Comparison of ENCODE assay signal across 25 cellular contexts in the genomic region with DNA sequence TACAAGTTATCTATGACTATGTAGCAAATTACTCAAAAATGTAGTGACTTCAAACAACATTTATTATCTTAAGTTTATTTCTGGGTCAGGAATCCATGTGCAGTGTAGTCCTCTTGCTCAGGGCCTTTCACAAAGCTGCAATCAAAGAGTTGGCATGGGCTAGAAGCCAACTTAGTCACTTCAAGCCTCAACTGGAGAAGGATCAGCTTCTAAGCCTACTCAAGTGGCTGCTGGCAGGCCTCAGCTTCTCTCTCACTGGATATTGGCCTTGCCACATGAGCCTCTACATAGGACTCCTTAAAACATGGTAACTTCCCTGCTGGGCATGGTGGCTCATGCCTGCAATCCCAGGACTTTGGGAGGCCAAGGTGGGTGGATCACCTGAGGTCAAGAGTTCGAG. TPM values are rescaled to one million over a fixed set of nuclear protein-coding genes. Genes with fewer than 3 reads are reported as not detected.
DNase-seq lines count a peak whose midpoint lies in the region; ATAC-seq and TF ChIP-seq lines count a peak whose summit lies in the region.
"Had no signal": no experiment of that assay in that cellular context is flagged by ENCODE, and none has a peak within 500 bp of the region (broad histone marks: within the 10 kb centered on the region; RNA-seq: fewer than 3 reads in every experiment).

No MANE protein-coding gene starts in this region.

- H3K27me3 Mint-ChIP-seq in natural killer cell (ENCODE audit: low read depth in 2 of 2) = peaks cover 21 to 30% of the 10 kb centered on the region in 2 donors

- WGBS in psoas muscle, 3 donors = 92 to 100% (median 100%) methylated on average over 1 of the region's 1 CpG

- DNase-seq in AG09309 (ENCODE audit: low read depth) (peak; percentile 14), EH (ENCODE audit: low read depth) (peak; percentile 16), RPMI7951 (ENCODE audit: low read depth) (peak; percentile 37), islet precursor cell (peak; percentile 19), psoas muscle (no peak), dorsolateral prefrontal cortex (no peak), SHP77 treated with DMSO at 0.1 percent for 48 hours (lab: John Stamatoyannopoulos, UW) (no peak), natural killer cell (no peak)
- DNase-seq: activated CD4-positive, alpha-beta T cell treated with anti-CD3 and anti-CD28 coated beads for 4 hours; activated naive CD4-positive, alpha-beta T cell; activated T-cell treated with anti-CD3 and anti-CD28 coated beads, Interleukin-2, amount 50 U/mL, for 24 hours; amniotic stem cell; cortex of kidney; head of caudate nucleus; Kasumi-1; naive thymus-derived CD4-positive, alpha-beta T cell; NCI-H1092; NCI-H526; spleen; stimulated activated CD4-positive, alpha-beta T cell treated with anti-CD3 and anti-CD28 coated beads, Interleukin-2, amount 100 ng/mL, for 48 hours; uterus had no signal

- no peak for ATAC-seq in psoas muscle
- ATAC-seq in natural killer cell = no peak
- ATAC-seq: HepG2; naive thymus-derived CD4-positive, alpha-beta T cell; Panc1; stimulated activated memory B cell treated with anti-CD40 and anti-IgM and Interleukin-4, amounts not matched to agents 10 μg/mL and 1 μg/mL and 100 μg/mL, for 72 hours had no signal

- no peak overlapping the region for H3K27ac ChIP-seq in psoas muscle
- H3K27ac ChIP-seq in dorsolateral prefrontal cortex = no peak overlapping the region
- H3K27ac ChIP-seq: spleen, uterus had no signal

- H3K4me3 Mint-ChIP-seq in natural killer cell = no peak overlapping the region
- H3K4me3 Mint-ChIP-seq: activated T-cell treated with anti-CD3 and anti-CD28 coated beads, Interleukin-2, amount 50 U/mL, for 24 hours; CD14-positive monocyte; naive thymus-derived CD4-positive, alpha-beta T cell; stimulated activated memory B cell treated with anti-CD40 and anti-IgM and Interleukin-4, amounts not matched to agents 10 μg/mL and 1 μg/mL and 100 μg/mL, for 72 hours had no signal

- H3K27me3 ChIP-seq in psoas muscle (ENCODE audit: insufficient read depth in 3 of 3, low read length in 2 of 3) (peaks cover 0 to 9% (median 8%) of the 10 kb centered on the region in 3 donors), dorsolateral prefrontal cortex (peaks cover 0 to 31% (median 11%) of the 10 kb centered on the region in 45 donors)
- H3K27me3 ChIP-seq: uterus had no signal

- H3K4me3 ChIP-seq in AG09309 (ENCODE audit: control insufficient read depth, low read depth, low read length) (no peak overlapping the region), psoas muscle (no peak overlapping the region), dorsolateral prefrontal cortex (no peak overlapping the region)
- H3K4me3 ChIP-seq: spleen, uterus had no signal

- no peaks in the 10 kb centered on the region for H3K9me3 Mint-ChIP-seq in natural killer cell
- H3K9me3 Mint-ChIP-seq: activated T-cell treated with anti-CD3 and anti-CD28 coated beads, Interleukin-2, amount 50 U/mL, for 24 hours; stimulated activated memory B cell treated with anti-CD40 and anti-IgM and Interleukin-4, amounts not matched to agents 10 μg/mL and 1 μg/mL and 100 μg/mL, for 72 hours had no signal

- H3K27ac Mint-ChIP-seq in natural killer cell = no peak overlapping the region
- H3K27ac Mint-ChIP-seq: activated T-cell treated with anti-CD3 and anti-CD28 coated beads, Interleukin-2, amount 50 U/mL, for 24 hours; naive thymus-derived CD4-positive, alpha-beta T cell; stimulated activated memory B cell treated with anti-CD40 and anti-IgM and Interleukin-4, amounts not matched to agents 10 μg/mL and 1 μg/mL and 100 μg/mL, for 72 hours had no signal

- no peaks in the 10 kb centered on the region for H3K36me3 ChIP-seq in psoas muscle (ENCODE audit: insufficient read depth in 1 of 2, low read depth in 1 of 2)
- H3K36me3 ChIP-seq: spleen, uterus had no signal

- no peaks in the 10 kb centered on the region for H3K36me3 Mint-ChIP-seq in natural killer cell
- H3K36me3 Mint-ChIP-seq: CD14-positive monocyte; stimulated activated memory B cell treated with anti-CD40 and anti-IgM and Interleukin-4, amounts not matched to agents 10 μg/mL and 1 μg/mL and 100 μg/mL, for 72 hours had no signal

- H3K4me1 Mint-ChIP-seq in natural killer cell = peaks cover 10 to 12% of the 10 kb centered on the region in 2 donors

- H3K4me1 ChIP-seq in psoas muscle = no peaks in the 10 kb centered on the region

- H3K9me3 ChIP-seq in psoas muscle = no peaks in the 10 kb centered on the region
- H3K9me3 ChIP-seq: spleen, uterus had no signal

- intact Hi-C loops in psoas muscle (cut with DNase I) = no loop called here
- intact Hi-C loops in dorsolateral prefrontal cortex (cut with DNase I) = no loop called here
- intact Hi-C loops in natural killer cell (cut with micrococcal nuclease) = no loop called here

- TF ChIP-seq CTCF in AG09309 (IDR thresholded peaks at IDR 0.05; ENCODE audit: control insufficient read depth, insufficient read depth, low read depth, low read length, missing control alignments) (no peak), psoas muscle (IDR thresholded peaks at IDR 0.05) (no peak), dorsolateral prefrontal cortex (IDR thresholded peaks at IDR 0.05 in 54 of 56, conservative IDR thresholded peaks at IDR 0.05 in 2 of 56; ENCODE audit: low read depth in 1 of 56, partially characterized antibody in 56 of 56) (no peak), natural killer cell (IDR thresholded peaks at IDR 0.05) (no peak)

RNA-seq across cellular contexts. Expression of a gene that starts 5.0 kb away (rescaled TPM):
- total RNA-seq in RPMI7951 (2014; rRNA removed; shearing (Covaris generic)) = 53.7 and 60.3 TPM in 2 replicates
- total RNA-seq in psoas muscle = 1 to 10 TPM in 1 of 4 donors, under 1 TPM in 3; 0.44 to 1.1 (median 0.78) TPM
- polyA plus RNA-seq in psoas muscle = 1 to 10 TPM in 1 of 3 donors, under 1 TPM in 2; 0.70 to 1.1 (median 0.72) TPM
- total RNA-seq in dorsolateral prefrontal cortex = 1 to 10 TPM in 40 of 120 experiments, under 1 TPM in 75, not detected in 5; 0.15 to 5.3 (median 0.80) TPM
- 1 to 10 TPM in 1 of 3 donors, under 1 TPM in 2; 0.68 to 2.0 (median 1.00) TPM for total RNA-seq in natural killer cell

RNA-seq across cellular contexts. Expression of a gene that starts 53.5 kb away (rescaled TPM):
- 253 and 254 TPM in 2 replicates for total RNA-seq in RPMI7951 (2014; rRNA removed; shearing (Covaris generic))
- 100 to 1,000 TPM; 323 to 482 (median 452) TPM for total RNA-seq in psoas muscle
- polyA plus RNA-seq in psoas muscle = 100 to 1,000 TPM; 515 to 688 (median 663) TPM
- 100 to 1,000 TPM; 303 to 523 (median 384) TPM for total RNA-seq in dorsolateral prefrontal cortex
- total RNA-seq in natural killer cell = 100 to 1,000 TPM; 473 to 627 (median 585) TPM

RNA-seq across cellular contexts. Expression of a gene that starts 54.5 kb away (rescaled TPM):
- total RNA-seq in RPMI7951 (2014; rRNA removed; shearing (Covaris generic)) = 403 and 427 TPM in 2 replicates
- 10 to 100 TPM; 45.3 to 84.9 (median 66.7) TPM for total RNA-seq in psoas muscle
- 10 to 100 TPM; 71.6 to 97.0 (median 83.9) TPM for polyA plus RNA-seq in psoas muscle
- 10 to 100 TPM; 51.7 to 92.1 (median 75.3) TPM for total RNA-seq in dorsolateral prefrontal cortex
- 100 to 1,000 TPM; 103 to 126 (median 109) TPM for total RNA-seq in natural killer cell

Comparison
In these comparisons a context has a peak if more than half of its experiments do, and no peak if none do; other contexts are left out.
1. DNase-seq: peak in AG09309 (single experiment), EH (single experiment), RPMI7951 (single experiment) and islet precursor cell (single experiment); none in psoas muscle (0 of 2), dorsolateral prefrontal cortex (0 of 10), SHP77 treated with DMSO at 0.1 percent for 48 hours (single experiment) and natural killer cell (single experiment).